ENCODE assay signal across 7 cellular contexts in genomic region chr6:14189122-14189521, GRCh38.
"Had no signal": no experiment of that assay in that cellular context is flagged by ENCODE, and none has a peak within 500 bp of the region (broad histone marks: within the 10 kb centered on the region; RNA-seq: fewer than 3 reads in every experiment).

No MANE protein-coding gene starts in this region.

- H3K36me3 ChIP-seq: HAP-1 had no signal

- DNase-seq: GM23248, GOT3, H7, HFFc6, IMR-90 had no signal

- ATAC-seq: HCT116 had no signal

- H3K4me3 ChIP-seq: GM23248, HAP-1 had no signal

- H3K27ac ChIP-seq: GM23248 had no signal
